In genomic region chr11:105821781-105822180, GRCh38 we compare ENCODE assay signal across 28 cellular contexts.
"Had no signal": no experiment of that assay in that cellular context is flagged by ENCODE, and none has a peak within 500 bp of the region (broad histone marks: within the 10 kb centered on the region; RNA-seq: fewer than 3 reads in every experiment).

No MANE protein-coding gene starts in this region.

- FAIRE-seq: kidney had no signal

- H3K27ac ChIP-seq: colonic mucosa, epithelial cell of prostate, foreskin keratinocyte, gastroesophageal sphincter, heart right ventricle, ovary, stomach, thyroid gland, vagina had no signal

- H3K9me3 Mint-ChIP-seq: dendritic cell treated with granulocyte-macrophage colony-stimulating factor and Interleukin-4, amounts not matched to agents 40 ng/mL and 50 ng/mL, for 4 days; memory B cell; stimulated activated effector memory CD8-positive, alpha-beta T cell treated with anti-CD3 and anti-CD28 coated beads, Interleukin-12 subunit alpha, Interleukin-12 subunit beta, amount 100 ng/mL, for 72 hours had no signal

- DNase-seq: effector CD8-positive, alpha-beta T cell; foreskin keratinocyte; heart right ventricle; hippocampal formation; kidney; natural killer cell; occipital lobe; ovary; stimulated activated CD4-positive, alpha-beta T cell treated with anti-CD3 and anti-CD28 coated beads, Interleukin-12 subunit alpha, Interleukin-12 subunit beta, amount 100 ng/mL, for 4 hours; stimulated activated CD4-positive, alpha-beta T cell treated with anti-CD3 and anti-CD28 coated beads, Interleukin-2, amount 100 ng/mL, for 24 hours; stimulated activated CD4-positive, alpha-beta T cell treated with anti-CD3 and anti-CD28 coated beads, Interleukin-4, amount 100 ng/mL, for 24 hours; stimulated activated naive CD4-positive, alpha-beta T cell treated with Interleukin-2 at 50 U/mL for 16 hours; stomach; thyroid gland; trophoblast cell had no signal

- ATAC-seq: esophagus mucosa; foreskin keratinocyte; gastroesophageal sphincter; heart right ventricle; left lobe of liver; natural killer cell; sciatic nerve; stimulated activated effector memory CD8-positive, alpha-beta T cell treated with anti-CD3 and anti-CD28 coated beads, Interleukin-12 subunit alpha, Interleukin-12 subunit beta, amount 100 ng/mL, for 72 hours had no signal

- H3K4me1 ChIP-seq: colonic mucosa, foreskin keratinocyte, gastroesophageal sphincter, heart right ventricle, stomach, thyroid gland, vagina had no signal

- H3K4me3 ChIP-seq: colonic mucosa, gastroesophageal sphincter, heart right ventricle, lung, ovary, smooth muscle cell, stomach, thyroid gland, vagina had no signal

- H3K4me1 Mint-ChIP-seq: memory B cell; natural killer cell; stimulated activated effector memory CD8-positive, alpha-beta T cell treated with anti-CD3 and anti-CD28 coated beads, Interleukin-12 subunit alpha, Interleukin-12 subunit beta, amount 100 ng/mL, for 72 hours had no signal

- H3K27me3 ChIP-seq: colonic mucosa, foreskin keratinocyte, gastroesophageal sphincter, heart right ventricle, ovary, stomach, thyroid gland, vagina had no signal

- H3K4me3 Mint-ChIP-seq: dendritic cell treated with granulocyte-macrophage colony-stimulating factor and Interleukin-4, amounts not matched to agents 40 ng/mL and 50 ng/mL, for 4 days; endodermal cell; memory B cell; natural killer cell; stimulated activated effector memory CD8-positive, alpha-beta T cell treated with anti-CD3 and anti-CD28 coated beads, Interleukin-12 subunit alpha, Interleukin-12 subunit beta, amount 100 ng/mL, for 72 hours had no signal

- H3K27ac Mint-ChIP-seq: dendritic cell treated with granulocyte-macrophage colony-stimulating factor and Interleukin-4, amounts not matched to agents 40 ng/mL and 50 ng/mL, for 4 days; endodermal cell; memory B cell; natural killer cell; stimulated activated effector memory CD8-positive, alpha-beta T cell treated with anti-CD3 and anti-CD28 coated beads, Interleukin-12 subunit alpha, Interleukin-12 subunit beta, amount 100 ng/mL, for 72 hours had no signal

- H3K36me3 ChIP-seq: colonic mucosa, gastroesophageal sphincter, heart right ventricle, ovary, stomach, thyroid gland, vagina had no signal

- H3K27me3 Mint-ChIP-seq: dendritic cell treated with granulocyte-macrophage colony-stimulating factor and Interleukin-4, amounts not matched to agents 40 ng/mL and 50 ng/mL, for 4 days had no signal

- H3K9me3 ChIP-seq: colonic mucosa, gastroesophageal sphincter, ovary, thyroid gland, vagina had no signal

- H3K36me3 Mint-ChIP-seq: memory B cell; natural killer cell; stimulated activated effector memory CD8-positive, alpha-beta T cell treated with anti-CD3 and anti-CD28 coated beads, Interleukin-12 subunit alpha, Interleukin-12 subunit beta, amount 100 ng/mL, for 72 hours had no signal
